In genomic region chr6:24551139-24551538, GRCh38 we compare ENCODE assay signal across 25 cellular contexts. TPM values are rescaled to one million over a fixed set of nuclear protein-coding genes. Genes with fewer than 3 reads are reported as not detected.
DNase-seq lines count a peak whose midpoint lies in the region; ATAC-seq, FAIRE-seq and TF ChIP-seq lines count a peak whose summit lies in the region.
"Had no signal": no experiment of that assay in that cellular context is flagged by ENCODE, and none has a peak within 500 bp of the region (broad histone marks: within the 10 kb centered on the region; RNA-seq: fewer than 3 reads in every experiment).

No MANE protein-coding gene starts in this region.

- H4K8ac ChIP-seq in IMR-90 (ENCODE audit: low read depth in 2 of 2, low read length in 2 of 2): no peak overlapping the region

- H3K4me1 ChIP-seq in HepG2 (ENCODE audit: insufficient read depth, low read length): peaks cover 31% of the 10 kb centered on the region
- H3K4me1 ChIP-seq in right lobe of liver: no peaks in the 10 kb centered on the region
- H3K4me1 ChIP-seq in IMR-90 (ENCODE audit: control insufficient read depth, insufficient read depth, low read length): no peaks in the 10 kb centered on the region
- H3K4me1 ChIP-seq: BE2C had no signal

- no peak overlapping the region for H2BK20ac ChIP-seq in IMR-90 (ENCODE audit: low read depth, low read length)

- peak overlapping the region; percentile 31 for H3K27ac Mint-ChIP-seq in glutamatergic neuron (ENCODE audit: unreplicated experiment)
- no peak overlapping the region for H3K27ac Mint-ChIP-seq in natural killer cell treated with Interleukin-12 subunit alpha and Interleukin-12 subunit beta and Interleukin-15 and Interleukin-18, amount 100 ng/mL, for 72 hours
- H3K27ac Mint-ChIP-seq: CD4-positive, alpha-beta memory T cell; CD4-positive, CD25-positive, alpha-beta regulatory T cell; CD8-positive, alpha-beta memory T cell had no signal

- H2AFZ ChIP-seq in HepG2 (ENCODE audit: low read length) (no peak overlapping the region), IMR-90 (replicated peaks; ENCODE audit: low read length, poor library complexity) (no peak overlapping the region)

- TF ChIP-seq EP300 in HepG2 (IDR thresholded peaks at IDR 0.05; ENCODE audit: low read depth in 2 of 2, low read length in 2 of 2) (no peak), HepG2 (CRISPR knock-in tag; IDR thresholded peaks at IDR 0.05; ENCODE audit: borderline replicate concordance) (no peak)

- H3K27me3 Mint-ChIP-seq in glutamatergic neuron (ENCODE audit: unreplicated experiment): peaks cover 2% of the 10 kb centered on the region
- peaks cover 13 to 17% of the 10 kb centered on the region in 2 donors for H3K27me3 Mint-ChIP-seq in natural killer cell treated with Interleukin-12 subunit alpha and Interleukin-12 subunit beta and Interleukin-15 and Interleukin-18, amount 100 ng/mL, for 72 hours

- intact Hi-C loops in HepG2 (cut with micrococcal nuclease; ENCODE audit: unreplicated experiment) (no loop called here), right lobe of liver (cut with DNase I) (no loop called here), IMR-90 (cut with micrococcal nuclease) (no loop called here)

- dilution Hi-C loops in IMR-90 (cut with HindIII; ENCODE audit: low sequenced_read_pairs, unreplicated experiment): no loop called here

- H3K79me1 ChIP-seq in IMR-90 (ENCODE audit: low read depth in 1 of 2, low read length in 2 of 2): no peaks in the 10 kb centered on the region

- H3K27ac ChIP-seq in HepG2 (ENCODE audit: extremely low read length, insufficient read depth, low read length): no peak overlapping the region
- H3K27ac ChIP-seq in right lobe of liver: no peak overlapping the region
- no peak overlapping the region for H3K27ac ChIP-seq in IMR-90 (ENCODE audit: insufficient read depth, low read length)
- H3K27ac ChIP-seq: 22Rv1, BLaER1 had no signal

- POLR2A ChIA-PET in HepG2 (lab: Yijun Ruan, JAX) (no interaction called here), IMR-90 (lab: Charles Lee; ENCODE audit: unreplicated experiment) (interaction anchor here (0.5 kb wide), 1 partner anchor 168 kb away, joined by 3 read pairs; the partner anchor contains the start of gene C6orf62)

- BruUV-seq in HepG2 (replicated peaks; lab: Mats Ljungman, UMichigan) (no TSS peak), IMR-90 (replicated peaks; lab: Mats Ljungman, UMichigan) (no TSS peak)

- 51% methylated on average over 5 of the region's 5 CpGs for WGBS in HepG2 (ENCODE audit: low lambda C conversion rate)
- 88% methylated on average over 5 of the region's 5 CpGs for WGBS in right lobe of liver (ENCODE audit: insufficient coverage, low coverage, low lambda C conversion rate, missing lambda C conversion rate)
- WGBS in IMR-90 (ENCODE audit: extremely low coverage in 2 of 2, insufficient read length in 1 of 2), 2 experiments: 56% methylated on average over 3 of the region's 5 CpGs; no CpG with 5 or more reads in 1 of the 2 experiments

- H3K56ac ChIP-seq in IMR-90 (ENCODE audit: extremely low read depth, insufficient read depth, low read length): no peak overlapping the region

- TF ChIP-seq CTCF in HepG2 (CRISPR knock-in tag; IDR thresholded peaks at IDR 0.05): no peak
- TF ChIP-seq CTCF in right lobe of liver (IDR thresholded peaks at IDR 0.05): no peak
- no peak for TF ChIP-seq CTCF in IMR-90 (conservative IDR thresholded peaks at IDR 0.05; ENCODE audit: low read depth, low read length)
- no peak for TF ChIP-seq CTCF in glutamatergic neuron (IDR thresholded peaks at IDR 0.05; ENCODE audit: partially characterized antibody, unreplicated experiment)

- H3K9me3 Mint-ChIP-seq in glutamatergic neuron (ENCODE audit: unreplicated experiment): peaks cover 2% of the 10 kb centered on the region
- no peaks in the 10 kb centered on the region for H3K9me3 Mint-ChIP-seq in natural killer cell treated with Interleukin-12 subunit alpha and Interleukin-12 subunit beta and Interleukin-15 and Interleukin-18, amount 100 ng/mL, for 72 hours
- H3K9me3 Mint-ChIP-seq: CD14-positive monocyte; CD4-positive, alpha-beta memory T cell; CD4-positive, CD25-positive, alpha-beta regulatory T cell; CD8-positive, alpha-beta memory T cell had no signal

- H2BK15ac ChIP-seq in IMR-90 (ENCODE audit: low read depth, low read length): no peak overlapping the region

- no peak overlapping the region for H2AK9ac ChIP-seq in IMR-90 (replicated peaks; ENCODE audit: low read depth, low read length, poor library complexity)

- no peak overlapping the region for H3K18ac ChIP-seq in IMR-90 (ENCODE audit: low read depth, low read length)

- TF ChIP-seq RAD21 in HepG2 (CRISPR knock-in tag; IDR thresholded peaks at IDR 0.05) (no peak), IMR-90 (IDR thresholded peaks at IDR 0.05; ENCODE audit: low read length) (no peak)

- in situ Hi-C loops in HepG2 (cut with HindIII; ENCODE audit: extremely low pct_ligation_motif_present, low pct_unique_long_range_greater_than_20kb): no loop called here
- in situ Hi-C loops in IMR-90 (cut with MboI; ENCODE audit: low sequenced_read_pairs): no loop called here

- H2BK5ac ChIP-seq in IMR-90 (ENCODE audit: low read depth, low read length, poor library complexity, severe bottlenecking): no peak overlapping the region

- H3K9me3 ChIP-seq in HepG2 (ENCODE audit: low read length) (no peaks in the 10 kb centered on the region), right lobe of liver (no peaks in the 10 kb centered on the region), IMR-90 (ENCODE audit: control insufficient read depth, insufficient read depth, low read length) (no peaks in the 10 kb centered on the region)
- H3K9me3 ChIP-seq: BE2C, BLaER1 had no signal

- no peak overlapping the region for H3K4me2 ChIP-seq in HepG2 (ENCODE audit: low read depth, low read length)
- H3K4me2 ChIP-seq in IMR-90 (ENCODE audit: low read depth, low read length): no peak overlapping the region
- H3K4me2 ChIP-seq: BLaER1 had no signal

- no peaks in the 10 kb centered on the region for H3K36me3 Mint-ChIP-seq in glutamatergic neuron (ENCODE audit: unreplicated experiment)
- H3K36me3 Mint-ChIP-seq in natural killer cell treated with Interleukin-12 subunit alpha and Interleukin-12 subunit beta and Interleukin-15 and Interleukin-18, amount 100 ng/mL, for 72 hours: no peaks in the 10 kb centered on the region
- H3K36me3 Mint-ChIP-seq: CD14-positive monocyte; CD4-positive, alpha-beta memory T cell; CD4-positive, CD25-positive, alpha-beta regulatory T cell had no signal

- H3K9me1 ChIP-seq in IMR-90 (ENCODE audit: insufficient read depth, low read length): no peaks in the 10 kb centered on the region

- H3K27me3 ChIP-seq in HepG2 (ENCODE audit: control insufficient read depth in 1 of 2, insufficient read depth in 2 of 2, low read length in 2 of 2) (peaks cover 0 to 7% of the 10 kb centered on the region in 2 experiments; a peak in 2 of 5 replicates), right lobe of liver (no peaks in the 10 kb centered on the region), IMR-90 (ENCODE audit: control insufficient read depth, insufficient read depth, low read length) (peaks cover 7% of the 10 kb centered on the region)
- H3K27me3 ChIP-seq: BE2C, BLaER1 had no signal

- no peaks in the 10 kb centered on the region for H3K36me3 ChIP-seq in HepG2 (replicated peaks in 1 of 2; ENCODE audit: control insufficient read depth in 1 of 2, insufficient read depth in 2 of 2, low read length in 2 of 2)
- no peaks in the 10 kb centered on the region for H3K36me3 ChIP-seq in right lobe of liver
- H3K36me3 ChIP-seq in IMR-90 (ENCODE audit: control insufficient read depth, insufficient read depth, low read length): no peaks in the 10 kb centered on the region
- H3K36me3 ChIP-seq: BE2C, BLaER1 had no signal

- no peak for FAIRE-seq in HepG2 (lab: Jason Lieb, UNC)
- FAIRE-seq: G401.6, GM19239 had no signal

- H3K14ac ChIP-seq in IMR-90 (replicated peaks; ENCODE audit: low read depth, low read length): no peak overlapping the region

- H4K5ac ChIP-seq in IMR-90 (ENCODE audit: low read depth, low read length): no peak overlapping the region

- H2BK120ac ChIP-seq in IMR-90 (ENCODE audit: low read depth, low read length): no peak overlapping the region

- no peak overlapping the region for H3K4ac ChIP-seq in IMR-90 (ENCODE audit: low read depth, low read length)

- peaks cover 2% of the 10 kb centered on the region for H3K4me1 Mint-ChIP-seq in glutamatergic neuron (ENCODE audit: low read depth, unreplicated experiment)
- H3K4me1 Mint-ChIP-seq in natural killer cell treated with Interleukin-12 subunit alpha and Interleukin-12 subunit beta and Interleukin-15 and Interleukin-18, amount 100 ng/mL, for 72 hours (ENCODE audit: low read depth in 2 of 2): no peaks in the 10 kb centered on the region

- H4K20me1 ChIP-seq in HepG2 (ENCODE audit: insufficient read depth, low read length) (no peaks in the 10 kb centered on the region), IMR-90 (ENCODE audit: insufficient read depth, low read length) (no peaks in the 10 kb centered on the region)
- H4K20me1 ChIP-seq: BLaER1 had no signal

- no peak overlapping the region for H3K9ac ChIP-seq in HepG2 (ENCODE audit: insufficient read depth, low read depth, low read length)
- H3K9ac ChIP-seq in IMR-90 (ENCODE audit: low read depth, low read length): no peak overlapping the region
- H3K9ac ChIP-seq: BLaER1 had no signal

- H3K79me2 ChIP-seq in HepG2 (ENCODE audit: insufficient read depth, low read length): no peaks in the 10 kb centered on the region

- DNase-seq in HepG2 (ENCODE audit: low spot score) (no peak), right lobe of liver (no peak), IMR-90 (no peak), glutamatergic neuron (no peak), epidermal melanocyte (ENCODE audit: insufficient read length, low spot score) (no peak)
- no peak for DNase-seq in natural killer cell treated with Interleukin-12 subunit alpha and Interleukin-12 subunit beta and Interleukin-15 and Interleukin-18, amount 100 ng/mL, for 72 hours (ENCODE audit: low spot score)
- DNase-seq: ACHN; BE2C; C1 segment of cervical spinal cord; CD4-positive, alpha-beta memory T cell; CD4-positive, CD25-positive, alpha-beta regulatory T cell; CD8-positive, alpha-beta memory T cell; COR-L47; DMS 273 treated with DMSO at 0.1 percent for 48 hours; DMS153; DMS53; DMS79; DND-41; EL; GF-D8 had no signal

- CTCF ChIA-PET in HepG2 (lab: Yijun Ruan, JAX; ENCODE audit: low intra/inter-chr PET ratio, low total read pairs): no interaction called here
- CTCF ChIA-PET in IMR-90 (lab: Yijun Ruan, JAX): no interaction called here

- no peak overlapping the region for H3K4me3 Mint-ChIP-seq in glutamatergic neuron (ENCODE audit: unreplicated experiment)
- H3K4me3 Mint-ChIP-seq in natural killer cell treated with Interleukin-12 subunit alpha and Interleukin-12 subunit beta and Interleukin-15 and Interleukin-18, amount 100 ng/mL, for 72 hours: no peak overlapping the region
- H3K4me3 Mint-ChIP-seq: CD14-positive monocyte; CD4-positive, alpha-beta memory T cell; CD4-positive, CD25-positive, alpha-beta regulatory T cell; CD8-positive, alpha-beta memory T cell had no signal

- no peak overlapping the region for H2AK5ac ChIP-seq in IMR-90 (ENCODE audit: low read depth, low read length)

- no peak overlapping the region for H4K91ac ChIP-seq in IMR-90 (ENCODE audit: insufficient read depth, low read depth, low read length)

- no peak overlapping the region for H3K23ac ChIP-seq in IMR-90 (ENCODE audit: low read depth, low read length)

- H3K4me3 ChIP-seq in HepG2 (replicated peaks in 1 of 3; ENCODE audit: insufficient read depth in 1 of 3, low read depth in 2 of 3, low read length in 3 of 3) (no peak overlapping the region), right lobe of liver (no peak overlapping the region), IMR-90 (ENCODE audit: insufficient read depth, low read depth, low read length) (no peak overlapping the region)
- H3K4me3 ChIP-seq: BLaER1 had no signal

- TF ChIP-seq POLR2A in HepG2 (IDR thresholded peaks at IDR 0.05; ENCODE audit: insufficient read depth in 1 of 2, low read depth in 2 of 2, low read length in 2 of 2) (no peak), right lobe of liver (IDR thresholded peaks at IDR 0.05) (no peak), IMR-90 (IDR thresholded peaks at IDR 0.05; ENCODE audit: low read depth, low read length) (no peak)

- ATAC-seq in HepG2: no peak
- no peak for ATAC-seq in right lobe of liver
- no peak for ATAC-seq in IMR-90 (ENCODE audit: low read depth)
- no peak for ATAC-seq in natural killer cell treated with Interleukin-12 subunit alpha and Interleukin-12 subunit beta and Interleukin-15 and Interleukin-18, amount 100 ng/mL, for 72 hours

RNA-seq across cellular contexts. Expression of gene ALDH5A1, which starts 56.4 kb away (rescaled TPM):
- total RNA-seq in HepG2 (2016; rRNA removed; fragmentation: Illumina TruSeq; extraction: Trizol): 27.6 and 32.5 TPM in 2 replicates
- total RNA-seq in HepG2 (2016; cell fraction: cytosol; rRNA removed; fragmentation: Illumina TruSeq; extraction: Trizol; ENCODE audit: low read depth): 12.0 and 12.4 TPM in 2 replicates
- total RNA-seq in HepG2 (2016; cell fraction: insoluble cytoplasmic fraction; rRNA removed; fragmentation: Illumina TruSeq; extraction: Trizol): 26.7 and 32.6 TPM in 2 replicates
- 12.3 and 14.1 TPM in 2 replicates for total RNA-seq in HepG2 (2016; cell fraction: membrane; rRNA removed; fragmentation: Illumina TruSeq; extraction: Trizol)
- total RNA-seq in HepG2 (2016; cell fraction: nucleus; rRNA removed; fragmentation: Illumina TruSeq; extraction: Trizol): 25.2 and 33.4 TPM in 2 replicates
- polyA plus RNA-seq in HepG2 (2011; rRNA removed): 12.7 and 12.8 TPM in 2 replicates
- polyA plus RNA-seq in HepG2 (2011; cell fraction: cytosol; rRNA removed): 7.6 and 9.9 TPM in 2 replicates
- 8.3 and 9.4 TPM in 2 replicates for polyA plus RNA-seq in HepG2 (2011; cell fraction: nucleus; rRNA removed)
- polyA plus RNA-seq in HepG2 (2012): 13.6 and 17.2 TPM in 2 replicates
- 1.6 and 1.9 TPM in 2 replicates for polyA plus RNA-seq in HepG2 (2016; cell fraction: cytosol; fragmentation: Illumina TruSeq; extraction: Trizol; ENCODE audit: low read depth)
- polyA plus RNA-seq in HepG2 (2016; cell fraction: insoluble cytoplasmic fraction; fragmentation: Illumina TruSeq; extraction: Trizol; ENCODE audit: low read depth): 32.3 and 36.6 TPM in 2 replicates
- polyA plus RNA-seq in HepG2 (2016; cell fraction: membrane; fragmentation: Illumina TruSeq; extraction: Trizol; ENCODE audit: low read depth): 5.4 and 6.1 TPM in 2 replicates
- polyA plus RNA-seq in HepG2 (2016; cell fraction: nucleus; fragmentation: Illumina TruSeq; extraction: Trizol; ENCODE audit: insufficient read depth, low read depth): 41.8 and 43.5 TPM in 2 replicates
- 12.3 and 17.3 TPM in 2 replicates for polyA minus RNA-seq in HepG2 (2011; rRNA and poly(A)+ RNA removed; ENCODE audit: low replicate concordance)
- polyA minus RNA-seq in HepG2 (2011; cell fraction: cytosol; rRNA and poly(A)+ RNA removed): 18.7 and 20.1 TPM in 2 replicates
- polyA minus RNA-seq in HepG2 (2011; cell fraction: nucleus; rRNA and poly(A)+ RNA removed): 11.3 and 17.3 TPM in 2 replicates
- 10 to 100 TPM; 24.2 to 71.0 (median 47.2) TPM for total RNA-seq in right lobe of liver
- 0.28 and 0.36 TPM in 2 replicates for total RNA-seq in IMR-90 (2012; rRNA removed)
- polyA plus RNA-seq in IMR-90 (2012; rRNA removed): 0.46 and 0.48 TPM in 2 replicates
- 0.13 and 0.26 TPM in 2 replicates for polyA plus RNA-seq in IMR-90 (2012; cell fraction: cytosol; rRNA removed)
- 0.25 and 0.45 TPM in 2 replicates for polyA plus RNA-seq in IMR-90 (2012; cell fraction: nucleus; rRNA removed; ENCODE audit: low replicate concordance)
- total RNA-seq in glutamatergic neuron (ENCODE audit: unreplicated experiment): 1.2 TPM
- 1 to 10 TPM; 2.3 to 3.1 TPM for total RNA-seq in natural killer cell treated with Interleukin-12 subunit alpha and Interleukin-12 subunit beta and Interleukin-15 and Interleukin-18, amount 100 ng/mL, for 72 hours
